18 cellular contexts compared by ENCODE assay signal in genomic region chr16:11088432-11088794, GRCh38.
DNase-seq lines count a peak whose midpoint lies in the region; ATAC-seq and TF ChIP-seq lines count a peak whose summit lies in the region.
"Had no signal": no experiment of that assay in that cellular context is flagged by ENCODE, and none has a peak within 500 bp of the region (broad histone marks: within the 10 kb centered on the region; RNA-seq: fewer than 3 reads in every experiment).

No MANE protein-coding gene starts in this region.

- peak overlapping the region; percentile 89 for H3K27ac Mint-ChIP-seq in activated CD4-positive, alpha-beta T cell treated with anti-CD3 and anti-CD28 coated beads, Interleukin-2, amount 10 ng/mL, durations not matched to agents 7 days and 5 days
- peak overlapping the region; percentile 37 for H3K27ac Mint-ChIP-seq in CD8-positive, alpha-beta T cell
- peak overlapping the region; percentile 50 for H3K27ac Mint-ChIP-seq in activated B cell treated with CpG ODN at 0.5 μM for 24 hours

- H3K4me3 ChIP-seq in CD8-positive, alpha-beta T cell (ENCODE audit: low read depth, low read length), result no peak overlapping the region
- no peak overlapping the region for H3K4me3 ChIP-seq in rectal smooth muscle tissue (ENCODE audit: low read length)
- no peak overlapping the region for H3K4me3 ChIP-seq in BE2C (ENCODE audit: low read depth, low read length)
- H3K4me3 ChIP-seq: breast epithelium, GM12878, GM23248, ovary, skin epidermis had no signal

- H3K36me3 ChIP-seq in CD8-positive, alpha-beta T cell (ENCODE audit: insufficient read depth, low read length), result no peaks in the 10 kb centered on the region
- H3K36me3 ChIP-seq in rectal smooth muscle tissue (ENCODE audit: control insufficient read depth, insufficient read depth, low read length) (no peaks in the 10 kb centered on the region), BE2C (no peaks in the 10 kb centered on the region; the same call in 1 of the 2 replicates)
- H3K36me3 ChIP-seq: breast epithelium, ovary had no signal

- POLR2A ChIA-PET in activated CD4-positive, alpha-beta T cell treated with anti-CD3 and anti-CD28 coated beads, Interleukin-2, amount 10 ng/mL, durations not matched to agents 7 days and 5 days (lab: Charles Lee), result no interaction called here
- POLR2A ChIA-PET in CD8-positive, alpha-beta T cell (lab: Charles Lee), result no interaction called here
- POLR2A ChIA-PET in activated B cell treated with CpG ODN at 0.5 μM for 24 hours (lab: Charles Lee), result interaction anchor here (1.1 to 2.7 kb wide), 5 partner anchors 10 to 167 kb away, joined by 3 to 23 read pairs (median 4); no protein-coding TSS in a partner anchor

- intact Hi-C loops in CD8-positive, alpha-beta T cell (cut with DNase I, micrococcal nuclease), result no loop called here
- intact Hi-C loops in activated B cell treated with CpG ODN at 0.5 μM for 24 hours (cut with micrococcal nuclease), result no loop called here

- no peaks in the 10 kb centered on the region for H3K9me3 ChIP-seq in CD8-positive, alpha-beta T cell (ENCODE audit: low read length)
- H3K9me3 ChIP-seq in BE2C, result no peaks in the 10 kb centered on the region
- H3K9me3 ChIP-seq: breast epithelium, ovary had no signal

- no peak for DNase-seq in activated CD4-positive, alpha-beta T cell treated with anti-CD3 and anti-CD28 coated beads, Interleukin-2, amount 10 ng/mL, durations not matched to agents 7 days and 5 days
- DNase-seq in activated CD4-positive, alpha-beta T cell treated with anti-CD3 and anti-CD28 coated beads, Interleukin-2, amount 50 U/mL, for 48 hours, result no peak
- DNase-seq in CD8-positive, alpha-beta T cell, result peak in 1 of 7 experiments; percentile 32
- DNase-seq in activated B cell treated with CpG ODN at 0.5 μM for 24 hours, result no peak
- DNase-seq in HPDE6-E6E7 (ENCODE audit: extremely low spot score), result no peak
- DNase-seq in BE2C, result no peak
- DNase-seq: COR-L47, erythroblast, GM23248, NCI-H187 treated with DMSO at 0.1 percent for 48 hours, NCI-H510A, ovary, T-helper 9 cell had no signal

- no peaks in the 10 kb centered on the region for H3K9me3 Mint-ChIP-seq in activated CD4-positive, alpha-beta T cell treated with anti-CD3 and anti-CD28 coated beads, Interleukin-2, amount 10 ng/mL, durations not matched to agents 7 days and 5 days
- H3K9me3 Mint-ChIP-seq in CD8-positive, alpha-beta T cell, result no peaks in the 10 kb centered on the region
- no peaks in the 10 kb centered on the region for H3K9me3 Mint-ChIP-seq in activated B cell treated with CpG ODN at 0.5 μM for 24 hours

- no peak overlapping the region for H3K9ac ChIP-seq in rectal smooth muscle tissue (ENCODE audit: low read length)
- H3K9ac ChIP-seq: GM23248 had no signal

- peak; percentile 29 for ATAC-seq in CD8-positive, alpha-beta T cell
- no peak for ATAC-seq in activated B cell treated with CpG ODN at 0.5 μM for 24 hours (ENCODE audit: low read depth)
- ATAC-seq in HG02763 (IDR thresholded peaks at IDR 0.05; ENCODE audit: unreplicated experiment), result no peak
- ATAC-seq: GM12878 had no signal

- CTCF ChIA-PET in activated CD4-positive, alpha-beta T cell treated with anti-CD3 and anti-CD28 coated beads, Interleukin-2, amount 10 ng/mL, durations not matched to agents 7 days and 5 days (lab: Charles Lee), result interaction anchor here (1.1 to 1.8 kb wide), 6 partner anchors 10 to 25 kb away, joined by 3 to 6 read pairs (median 4); no protein-coding TSS in a partner anchor
- CTCF ChIA-PET in CD8-positive, alpha-beta T cell (lab: Charles Lee), result interaction anchor here (0.8 to 2.3 kb wide), 3 partner anchors 8 to 125 kb away, joined by 3 to 7 read pairs (median 6); no protein-coding TSS in a partner anchor
- CTCF ChIA-PET in activated B cell treated with CpG ODN at 0.5 μM for 24 hours (lab: Charles Lee), result interaction anchor here (1.1 to 1.7 kb wide), 3 partner anchors 10 to 16 kb away, joined by 3 to 4 read pairs (median 3); no protein-coding TSS in a partner anchor

- H3K36me3 Mint-ChIP-seq in activated CD4-positive, alpha-beta T cell treated with anti-CD3 and anti-CD28 coated beads, Interleukin-2, amount 10 ng/mL, durations not matched to agents 7 days and 5 days (ENCODE audit: low read depth), result peaks cover 21% of the 10 kb centered on the region
- peaks cover 25% of the 10 kb centered on the region for H3K36me3 Mint-ChIP-seq in CD8-positive, alpha-beta T cell
- peaks cover 38% of the 10 kb centered on the region for H3K36me3 Mint-ChIP-seq in activated B cell treated with CpG ODN at 0.5 μM for 24 hours (ENCODE audit: low read depth)

- TF ChIP-seq CTCF in CD8-positive, alpha-beta T cell (IDR thresholded peaks at IDR 0.05), result no peak
- no peak for TF ChIP-seq CTCF in activated B cell treated with CpG ODN at 0.5 μM for 24 hours (IDR thresholded peaks at IDR 0.05)
- no peak for TF ChIP-seq CTCF in BE2C (IDR thresholded peaks at IDR 0.05; ENCODE audit: low read depth, low read length)

- no peak overlapping the region for H3K4me3 Mint-ChIP-seq in activated CD4-positive, alpha-beta T cell treated with anti-CD3 and anti-CD28 coated beads, Interleukin-2, amount 10 ng/mL, durations not matched to agents 7 days and 5 days
- H3K4me3 Mint-ChIP-seq in CD8-positive, alpha-beta T cell, result no peak overlapping the region
- no peak overlapping the region for H3K4me3 Mint-ChIP-seq in activated B cell treated with CpG ODN at 0.5 μM for 24 hours

- H3K27ac ChIP-seq in CD8-positive, alpha-beta T cell (ENCODE audit: low read depth, low read length), result no peak overlapping the region
- peak overlapping the region; percentile 48 for H3K27ac ChIP-seq in rectal smooth muscle tissue (ENCODE audit: low read depth, low read length)
- H3K27ac ChIP-seq: breast epithelium, GM23248 had no signal

- no peaks in the 10 kb centered on the region for H3K27me3 ChIP-seq in CD8-positive, alpha-beta T cell (ENCODE audit: insufficient read depth, low read length)
- H3K27me3 ChIP-seq in rectal smooth muscle tissue (ENCODE audit: control insufficient read depth, insufficient read depth, low read length) (no peaks in the 10 kb centered on the region), BE2C (no peaks in the 10 kb centered on the region)
- H3K27me3 ChIP-seq: breast epithelium, ovary had no signal

- H3K4me1 ChIP-seq in CD8-positive, alpha-beta T cell (ENCODE audit: insufficient read depth, low read length), result peaks cover 27% of the 10 kb centered on the region
- H3K4me1 ChIP-seq in rectal smooth muscle tissue (ENCODE audit: control insufficient read depth, insufficient read depth, low read length) (peaks cover 47% of the 10 kb centered on the region), BE2C (peaks cover 4% of the 10 kb centered on the region)
- H3K4me1 ChIP-seq: breast epithelium had no signal

- H3K4me1 Mint-ChIP-seq in activated CD4-positive, alpha-beta T cell treated with anti-CD3 and anti-CD28 coated beads, Interleukin-2, amount 10 ng/mL, durations not matched to agents 7 days and 5 days, result peaks cover 84% of the 10 kb centered on the region
- H3K4me1 Mint-ChIP-seq in CD8-positive, alpha-beta T cell (ENCODE audit: low read depth), result peaks cover 31% of the 10 kb centered on the region
- H3K4me1 Mint-ChIP-seq in activated B cell treated with CpG ODN at 0.5 μM for 24 hours, result peaks cover 45% of the 10 kb centered on the region

- H3K27me3 Mint-ChIP-seq in activated CD4-positive, alpha-beta T cell treated with anti-CD3 and anti-CD28 coated beads, Interleukin-2, amount 10 ng/mL, durations not matched to agents 7 days and 5 days, result no peaks in the 10 kb centered on the region
- no peaks in the 10 kb centered on the region for H3K27me3 Mint-ChIP-seq in CD8-positive, alpha-beta T cell (ENCODE audit: low read depth)
- no peaks in the 10 kb centered on the region for H3K27me3 Mint-ChIP-seq in activated B cell treated with CpG ODN at 0.5 μM for 24 hours

Comparison
In these comparisons a context has a peak if more than half of its experiments do, and no peak if none do; other contexts are left out.
1. H3K27ac Mint-ChIP-seq: peak in every context shown above with its lines; median percentile 89 in activated CD4-positive, alpha-beta T cell treated with anti-CD3 and anti-CD28 coated beads, Interleukin-2, amount 10 ng/mL, durations not matched to agents 7 days and 5 days; 50 in activated B cell treated with CpG ODN at 0.5 μM for 24 hours; 37 in CD8-positive, alpha-beta T cell.